In genomic region chr14:94689218-94689984, GRCh38 we compare ENCODE assay signal across 8 cellular contexts.
DNase-seq lines count a peak whose midpoint lies in the region; ATAC-seq and TF ChIP-seq lines count a peak whose summit lies in the region.

No MANE protein-coding gene starts in this region.

- ATAC-seq in HG03159 (IDR thresholded peaks at IDR 0.05; ENCODE audit: unreplicated experiment) (peak; percentile 70), HG02981 (IDR thresholded peaks at IDR 0.05; ENCODE audit: unreplicated experiment) (no peak), HG03342 (IDR thresholded peaks at IDR 0.05; ENCODE audit: unreplicated experiment) (no peak)

- peak overlapping the region; percentile 47 for H3K4me2 ChIP-seq in parathyroid adenoma (ENCODE audit: low read length)

- H3K36me3 ChIP-seq in parathyroid adenoma (ENCODE audit: control insufficient read depth, insufficient read depth, low read length): no peaks in the 10 kb centered on the region

- H2AFZ ChIP-seq in parathyroid adenoma: peak overlapping the region; percentile 63

- no peak overlapping the region for H3K4me3 ChIP-seq in parathyroid adenoma (ENCODE audit: low read depth, low read length)

- H3K27ac ChIP-seq in parathyroid adenoma: no peak overlapping the region

- no peaks in the 10 kb centered on the region for H3K27me3 ChIP-seq in parathyroid adenoma (ENCODE audit: control insufficient read depth, insufficient read depth, low read length)

- peak; percentile 92 for TF ChIP-seq CTCF in parathyroid adenoma (IDR thresholded peaks at IDR 0.05)

- H3K4me1 ChIP-seq in parathyroid adenoma: no peaks in the 10 kb centered on the region

- no peaks in the 10 kb centered on the region for H3K9me3 ChIP-seq in parathyroid adenoma (ENCODE audit: control insufficient read depth, low read length)

- DNase-seq in GM03348 (ENCODE audit: low spot score) (peak; percentile 93), OCI-M1 (lab: John Stamatoyannopoulos, UW) (peak; percentile 62), activated gamma-delta T cell treated with Interleukin-2 at 50 U/mL for 16 hours (peak; percentile 16), glomerular visceral epithelial cell (ENCODE audit: extremely low spot score) (peak; percentile 56)

- H3K9ac ChIP-seq in parathyroid adenoma: peak overlapping the region; percentile 7

- no peaks in the 10 kb centered on the region for H3K79me2 ChIP-seq in parathyroid adenoma

Comparison
In these comparisons a context has a peak if more than half of its experiments do, and no peak if none do; other contexts are left out.
1. DNase-seq: peak in every context shown above with its lines; median percentile 93 in GM03348; 62 in OCI-M1; 56 in glomerular visceral epithelial cell; 16 in activated gamma-delta T cell treated with Interleukin-2 at 50 U/mL for 16 hours.